Comparison of ENCODE assay signal across 21 cellular contexts in genomic region chr11:125338435-125338834, GRCh38.
A peak's percentile ranks its signal among the peaks of the same experiment; 100 is the strongest.
DNase-seq lines count a peak whose midpoint lies in the region; ATAC-seq, FAIRE-seq and TF ChIP-seq lines count a peak whose summit lies in the region.
"Had no signal": no experiment of that assay in that cellular context is flagged by ENCODE, and none has a peak within 500 bp of the region (broad histone marks: within the 10 kb centered on the region; RNA-seq: fewer than 3 reads in every experiment).

No MANE protein-coding gene starts in this region.

- no peak overlapping the region for H3K14ac ChIP-seq in H9 (ENCODE audit: insufficient read depth, low read length)

- H3K4me2 ChIP-seq in astrocyte (ENCODE audit: low read length) (no peak overlapping the region), H9 (ENCODE audit: insufficient read depth, insufficient read length, low read length) (no peak overlapping the region)

- H3K4me1 Mint-ChIP-seq in astrocyte (ENCODE audit: low read depth, unreplicated experiment) (peaks cover 49% of the 10 kb centered on the region), H9 (peaks cover 13 to 24% of the 10 kb centered on the region in 2 experiments)
- peaks cover 0 to 1% (median 0%) of the 10 kb centered on the region in 4 donors for H3K4me1 Mint-ChIP-seq in naive thymus-derived CD8-positive, alpha-beta T cell

- H3K27me3 ChIP-seq in astrocyte (ENCODE audit: insufficient read depth, low read length) (no peaks in the 10 kb centered on the region), psoas muscle (ENCODE audit: insufficient read depth in 3 of 3, low read length in 2 of 3) (no peaks in the 10 kb centered on the region), upper lobe of right lung (no peaks in the 10 kb centered on the region), H9 (ENCODE audit: insufficient read depth, low read length) (no peaks in the 10 kb centered on the region)
- H3K27me3 ChIP-seq: brain microvascular endothelial cell had no signal

- no peak overlapping the region for H3K4ac ChIP-seq in H9 (ENCODE audit: low read depth, low read length)

- H3K9me3 Mint-ChIP-seq in astrocyte (ENCODE audit: unreplicated experiment) (no peaks in the 10 kb centered on the region), H9 (no peaks in the 10 kb centered on the region)
- H3K9me3 Mint-ChIP-seq in naive thymus-derived CD8-positive, alpha-beta T cell = no peaks in the 10 kb centered on the region
- H3K9me3 Mint-ChIP-seq: activated naive CD4-positive, alpha-beta T cell treated with anti-CD3 and anti-CD28 coated beads for 36 hours had no signal

- H3K27ac Mint-ChIP-seq in astrocyte (ENCODE audit: unreplicated experiment) (peak overlapping the region; percentile 1), H9 (no peak overlapping the region; a peak in 1 of 7 replicates)
- no peak overlapping the region for H3K27ac Mint-ChIP-seq in naive thymus-derived CD8-positive, alpha-beta T cell
- H3K27ac Mint-ChIP-seq: activated naive CD4-positive, alpha-beta T cell treated with anti-CD3 and anti-CD28 coated beads for 36 hours had no signal

- no peak overlapping the region for H2BK120ac ChIP-seq in H9 (ENCODE audit: low read depth, low read length, poor library complexity, severe bottlenecking)

- H2BK5ac ChIP-seq in H9 (ENCODE audit: insufficient read length, low read length) = no peak overlapping the region

- H2BK12ac ChIP-seq in H9 (ENCODE audit: insufficient read length, low read depth, low read length) = no peak overlapping the region

- no peak overlapping the region for H3K56ac ChIP-seq in H9 (ENCODE audit: insufficient read length, low read depth, low read length)

- no peak for DNase-seq in astrocyte (ENCODE audit: low read depth)
- no peak for DNase-seq in left ventricle myocardium superior
- DNase-seq in psoas muscle = no peak
- peak; percentile 25 for DNase-seq in upper lobe of right lung
- DNase-seq in naive thymus-derived CD8-positive, alpha-beta T cell = no peak
- DNase-seq in NCI-H2081 (lab: John Stamatoyannopoulos, UW) = no peak
- DNase-seq in H9 = no peak
- DNase-seq: activated CD4-positive, alpha-beta T cell treated with anti-CD3 and anti-CD28 coated beads, Interleukin-2, amount 50 U/mL, for 48 hours; activated naive CD4-positive, alpha-beta T cell treated with anti-CD3 and anti-CD28 coated beads for 36 hours; activated T-cell treated with anti-CD3 and anti-CD28 coated beads, Interleukin-2, amount 50 U/mL, for 1 hour; EL; mesendoderm; NCI-H1436 treated with DMSO at 0.1 percent for 48 hours; NCI-H345; stimulated activated CD4-positive, alpha-beta T cell treated with anti-CD3 and anti-CD28 coated beads, Interleukin-15, amount 100 ng/mL, for 24 hours; stimulated activated naive CD4-positive, alpha-beta T cell treated with Interleukin-2 at 50 U/mL for 16 hours; T-helper 1 cell had no signal

- H3K36me3 ChIP-seq in astrocyte (ENCODE audit: insufficient read depth, low read length) (no peaks in the 10 kb centered on the region), psoas muscle (ENCODE audit: insufficient read depth in 1 of 2, low read depth in 1 of 2) (peaks cover 0 to 3% of the 10 kb centered on the region in 2 donors), upper lobe of right lung (no peaks in the 10 kb centered on the region)
- H3K36me3 ChIP-seq: brain microvascular endothelial cell had no signal

- H3K4me3 ChIP-seq in astrocyte (ENCODE audit: insufficient read depth, low read depth, low read length) (no peak overlapping the region), psoas muscle (no peak overlapping the region), upper lobe of right lung (no peak overlapping the region)

- H2AFZ ChIP-seq in astrocyte (ENCODE audit: low read depth, low read length) = no peak overlapping the region
- H2AFZ ChIP-seq in H9 (ENCODE audit: low read length) = no peak overlapping the region

- no peak overlapping the region for H3K18ac ChIP-seq in H9 (ENCODE audit: insufficient read length, low read depth, low read length)

- H3K27ac ChIP-seq in astrocyte (ENCODE audit: low read depth, low read length) = no peak overlapping the region
- peak overlapping the region; percentile 41 for H3K27ac ChIP-seq in psoas muscle
- peak overlapping the region; percentile 49 for H3K27ac ChIP-seq in upper lobe of right lung
- H3K27ac ChIP-seq in H9 (ENCODE audit: insufficient read length, low read depth, low read length) = no peak overlapping the region
- H3K27ac ChIP-seq: brain microvascular endothelial cell had no signal

- H2BK15ac ChIP-seq in H9 (ENCODE audit: low read depth, low read length) = no peak overlapping the region

- ATAC-seq in left ventricle myocardium superior (peak; percentile 66), psoas muscle (peak in 3 of 4 donors; percentile 22 to 39 (median 35)), upper lobe of right lung (no peak)
- ATAC-seq in naive thymus-derived CD8-positive, alpha-beta T cell = no peak
- ATAC-seq: esophagus mucosa had no signal

- H3K79me1 ChIP-seq in H9 (ENCODE audit: insufficient read depth, low read depth, low read length, poor library complexity, severe bottlenecking) = no peaks in the 10 kb centered on the region

- H2AK5ac ChIP-seq in H9 (ENCODE audit: insufficient read length, low read length) = no peak overlapping the region

- POLR2A ChIA-PET in naive thymus-derived CD8-positive, alpha-beta T cell (lab: Charles Lee) = no interaction called here

- H3K4me3 Mint-ChIP-seq in astrocyte (ENCODE audit: unreplicated experiment) (no peak overlapping the region), H9 (no peak overlapping the region)
- H3K4me3 Mint-ChIP-seq in naive thymus-derived CD8-positive, alpha-beta T cell = no peak overlapping the region
- H3K4me3 Mint-ChIP-seq: activated naive CD4-positive, alpha-beta T cell treated with anti-CD3 and anti-CD28 coated beads for 36 hours had no signal

- intact Hi-C loops in left ventricle myocardium superior (cut with micrococcal nuclease) (no loop called here), psoas muscle (cut with DNase I) (no loop called here), upper lobe of right lung (cut with DNase I) (no loop called here)

- no peaks in the 10 kb centered on the region for H3K79me2 ChIP-seq in astrocyte (ENCODE audit: insufficient read depth, low read length)
- H3K79me2 ChIP-seq in H9 (ENCODE audit: insufficient read depth, low read length) = no peaks in the 10 kb centered on the region

- H3K9me3 ChIP-seq in astrocyte (ENCODE audit: insufficient read depth, low read depth, low read length) = no peaks in the 10 kb centered on the region
- H3K9me3 ChIP-seq in psoas muscle = no peaks in the 10 kb centered on the region
- no peaks in the 10 kb centered on the region for H3K9me3 ChIP-seq in upper lobe of right lung
- no peaks in the 10 kb centered on the region for H3K9me3 ChIP-seq in H9 (ENCODE audit: control insufficient read depth, low read depth, low read length)

- H4K8ac ChIP-seq in H9 (replicated peaks; ENCODE audit: insufficient read length, low read depth, low read length) = no peak overlapping the region

- H4K91ac ChIP-seq in H9 (ENCODE audit: insufficient read length, low read depth, low read length) = no peak overlapping the region

- H3T11ph ChIP-seq in H9 (ENCODE audit: low read length) = no peak overlapping the region

- TF ChIP-seq CTCF in astrocyte (IDR thresholded peaks at IDR 0.05; ENCODE audit: insufficient read depth, low read depth, low read length) (no peak), psoas muscle (IDR thresholded peaks at IDR 0.05) (no peak), upper lobe of right lung (IDR thresholded peaks at IDR 0.05) (no peak), H9 (conservative IDR thresholded peaks at IDR 0.05) (no peak)

- no peak overlapping the region for H2BK20ac ChIP-seq in H9 (ENCODE audit: low read depth, low read length, poor library complexity, severe bottlenecking)

- no peak for FAIRE-seq in astrocyte (lab: Jason Lieb, UNC)
- FAIRE-seq: GM19239, HTR-8/SVneo had no signal

- 42 to 58% (median 51%) methylated on average over 4 of the region's 4 CpGs for WGBS in psoas muscle, 3 donors
- no CpG with 5 or more reads among the region's 4 CpGs for WGBS in H9 (ENCODE audit: extremely low coverage, insufficient read length, low lambda C conversion rate)

- H3K23ac ChIP-seq in H9 (ENCODE audit: insufficient read length, low read depth, low read length) = no peak overlapping the region

- H4K20me1 ChIP-seq in astrocyte (ENCODE audit: insufficient read depth, low read length) (no peaks in the 10 kb centered on the region), H9 (ENCODE audit: control insufficient read depth, insufficient read depth, insufficient read length) (no peaks in the 10 kb centered on the region)

- H4K5ac ChIP-seq in H9 (ENCODE audit: insufficient read length, low read depth, low read length) = no peak overlapping the region

- no peaks in the 10 kb centered on the region for H3K23me2 ChIP-seq in H9 (ENCODE audit: insufficient read length, low read depth, low read length, poor library complexity, severe bottlenecking)

- H3K4me1 ChIP-seq in astrocyte (ENCODE audit: insufficient read depth, low read length) (peaks cover 18% of the 10 kb centered on the region), psoas muscle (no peaks in the 10 kb centered on the region), upper lobe of right lung (no peaks in the 10 kb centered on the region), H9 (ENCODE audit: insufficient read depth, low read length) (no peaks in the 10 kb centered on the region)

- H3K36me3 Mint-ChIP-seq in astrocyte (ENCODE audit: low read depth, unreplicated experiment) (peaks cover 21% of the 10 kb centered on the region), H9 (ENCODE audit: insufficient read depth in 1 of 3, low read depth in 3 of 3) (no peaks in the 10 kb centered on the region)
- no peaks in the 10 kb centered on the region for H3K36me3 Mint-ChIP-seq in naive thymus-derived CD8-positive, alpha-beta T cell

- H3K9ac ChIP-seq in astrocyte (ENCODE audit: low read length) (no peak overlapping the region), H9 (ENCODE audit: extremely low read depth, insufficient read length, low read length) (no peak overlapping the region)

- H3K27me3 Mint-ChIP-seq in astrocyte (ENCODE audit: low read depth, unreplicated experiment) = no peaks in the 10 kb centered on the region
- H3K27me3 Mint-ChIP-seq in naive thymus-derived CD8-positive, alpha-beta T cell = peaks cover 1 to 32% (median 7%) of the 10 kb centered on the region in 5 donors
- H3K27me3 Mint-ChIP-seq in H9 (ENCODE audit: low read depth) = peaks cover 12% of the 10 kb centered on the region

Comparison
In these comparisons a context has a peak if more than half of its experiments do, and no peak if none do; other contexts are left out.
1. H3K27ac ChIP-seq: peak in psoas muscle (single experiment) and upper lobe of right lung (single experiment); none in astrocyte (single experiment) and H9 (single experiment).
2. ATAC-seq: peak in left ventricle myocardium superior (single experiment) and psoas muscle (3 of 4); none in upper lobe of right lung (single experiment) and naive thymus-derived CD8-positive, alpha-beta T cell (0 of 2).